8 cellular contexts compared by ENCODE assay signal in the genomic region with DNA sequence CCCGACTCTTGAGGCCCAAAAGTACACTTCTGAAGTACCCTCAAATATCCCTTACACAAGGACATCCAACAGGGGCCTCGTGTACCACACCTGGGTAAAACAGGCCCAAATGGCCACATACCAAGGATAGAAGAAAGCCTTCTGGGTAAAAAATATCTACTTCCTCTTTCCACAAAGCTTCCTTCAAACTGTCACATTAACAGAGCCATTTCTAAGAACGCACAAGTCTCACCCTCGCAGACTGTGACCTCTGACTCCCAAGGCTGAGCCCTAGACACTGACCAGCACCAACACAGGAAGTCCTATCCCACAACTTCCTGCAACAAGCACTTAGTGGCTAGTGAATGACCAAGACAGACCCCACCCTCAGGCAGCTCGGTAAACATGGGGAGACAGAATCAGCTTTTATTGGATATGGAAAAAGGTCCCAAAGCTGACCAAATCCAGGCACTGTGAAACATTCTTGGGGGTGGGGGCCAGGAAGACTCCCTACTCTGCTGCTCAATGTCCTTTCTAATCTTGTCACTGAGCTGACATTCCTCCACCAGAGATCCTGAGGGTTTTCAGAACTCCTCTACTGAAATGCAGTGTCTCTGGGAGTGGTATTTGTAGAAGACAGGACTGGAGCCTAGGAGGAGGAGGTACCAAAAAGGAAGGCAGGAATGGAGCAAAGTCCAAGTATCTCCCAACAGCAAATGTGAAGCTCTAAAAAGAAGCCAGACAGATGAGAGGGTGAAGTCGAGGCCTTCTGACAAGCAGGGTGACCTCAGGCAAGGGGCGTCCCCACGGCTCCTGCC. TPM values are rescaled to one million over a fixed set of nuclear protein-coding genes. Genes with fewer than 3 reads are reported as not detected.
DNase-seq lines count a peak whose midpoint lies in the region; ATAC-seq and TF ChIP-seq lines count a peak whose summit lies in the region.

No MANE protein-coding gene starts in this region.

- H3K27me3 ChIP-seq in A673 (replicated peaks; ENCODE audit: insufficient read depth, low read depth, low read length, poor library complexity) (no peaks in the 10 kb centered on the region), HUES64 (ENCODE audit: insufficient read depth, low read length) (no peaks in the 10 kb centered on the region), thymus (ENCODE audit: control insufficient read depth, insufficient read depth) (no peaks in the 10 kb centered on the region), WERI-Rb-1 (ENCODE audit: insufficient read depth, low read depth, severe bottlenecking) (no peaks in the 10 kb centered on the region)

- DNase-seq in A673 (ENCODE audit: low spot score) (no peak), left colon (peak; percentile 45 to 67), GM13977 (ENCODE audit: low spot score) (no peak), WERI-Rb-1 (no peak)

- POLR2A ChIA-PET in A673 (lab: Charles Lee; ENCODE audit: low non-redundant PET): interaction anchor here (0.5 kb wide), 2 partner anchors 15 to 1402 kb away, joined by 3 to 4 read pairs; no protein-coding TSS in a partner anchor

- no TSS peak for BruUV-seq in A673 (replicated peaks; lab: Mats Ljungman, UMichigan)

- H3K36me3 ChIP-seq in A673 (ENCODE audit: insufficient read depth, low read length, poor library complexity, severe bottlenecking): peaks cover 18% of the 10 kb centered on the region
- H3K36me3 ChIP-seq in HUES64 (ENCODE audit: insufficient read depth, low read length): peaks cover 43% of the 10 kb centered on the region
- H3K36me3 ChIP-seq in thymus (ENCODE audit: control insufficient read depth, insufficient read depth): peaks cover 23% of the 10 kb centered on the region
- peaks cover 40% of the 10 kb centered on the region for H3K36me3 ChIP-seq in WERI-Rb-1

- TF ChIP-seq CTCF in A673 (conservative IDR thresholded peaks at IDR 0.05; ENCODE audit: low read depth, low read length) (no peak), GM13977 (IDR thresholded peaks at IDR 0.05; ENCODE audit: extremely low read depth, insufficient read depth, missing control alignments) (no peak), WERI-Rb-1 (IDR thresholded peaks at IDR 0.05; ENCODE audit: low read depth, low read length) (no peak)

- intact Hi-C loops in A673 (cut with micrococcal nuclease; ENCODE audit: unreplicated experiment) (loop anchor here (5.0 kb wide), 1 partner anchor 604 kb away; a partner anchor contains a TSS), left colon (cut with DNase I, micrococcal nuclease) (no loop called here)

- in situ Hi-C loops in GM13977 (cut with MboI; ENCODE audit: low pct_unique_long_range_greater_than_20kb, low sequenced_read_pairs, unreplicated experiment): no loop called here

- CTCF ChIA-PET in A673 (lab: Charles Lee): interaction anchor here (0.5 kb wide), 1 partner anchor 34 kb away, joined by 4 read pairs; no protein-coding TSS in a partner anchor

- peak; percentile 80 for ATAC-seq in left colon
- ATAC-seq in HG03457 (IDR thresholded peaks at IDR 0.05; ENCODE audit: unreplicated experiment): no peak

- H3K27ac ChIP-seq in A673 (ENCODE audit: low read depth, low read length, poor library complexity, severe bottlenecking) (peak overlapping the region; percentile 98), HUES64 (ENCODE audit: low read depth, low read length) (peak overlapping the region; percentile 98), adipose tissue (ENCODE audit: low read depth, low read length) (peak overlapping the region; percentile 80), thymus (ENCODE audit: low read depth) (peak overlapping the region; percentile 73), WERI-Rb-1 (no peak overlapping the region)

- 85% methylated on average over 8 of the region's 8 CpGs for WGBS in HUES64
- WGBS in adipose tissue, 3 donors: 49 to 72% (median 52%) methylated on average over 8 of the region's 8 CpGs
- 80% methylated on average over 8 of the region's 8 CpGs for WGBS in thymus

- H3K4me1 ChIP-seq in A673 (ENCODE audit: insufficient read depth, low read length, poor library complexity, severe bottlenecking): peaks cover 40% of the 10 kb centered on the region
- peaks cover 81% of the 10 kb centered on the region for H3K4me1 ChIP-seq in HUES64 (ENCODE audit: insufficient read depth, low read length)
- peaks cover 8% of the 10 kb centered on the region for H3K4me1 ChIP-seq in thymus (ENCODE audit: control insufficient read depth, insufficient read depth, low read length)

- H3K9me3 ChIP-seq in A673 (ENCODE audit: low read depth, low read length, poor library complexity, severe bottlenecking): no peaks in the 10 kb centered on the region
- H3K9me3 ChIP-seq in HUES64 (ENCODE audit: insufficient read depth, low read depth, low read length): no peaks in the 10 kb centered on the region
- H3K9me3 ChIP-seq in thymus (ENCODE audit: control insufficient read depth): no peaks in the 10 kb centered on the region
- no peaks in the 10 kb centered on the region for H3K9me3 ChIP-seq in WERI-Rb-1 (ENCODE audit: severe bottlenecking)

- H3K4me3 ChIP-seq in A673 (ENCODE audit: low read depth, low read length, poor library complexity, severe bottlenecking): no peak overlapping the region
- no peak overlapping the region for H3K4me3 ChIP-seq in HUES64 (ENCODE audit: low read length)
- H3K4me3 ChIP-seq in thymus (ENCODE audit: low read length): no peak overlapping the region
- no peak overlapping the region for H3K4me3 ChIP-seq in WERI-Rb-1 (ENCODE audit: low read depth, low read length)

- peak overlapping the region; percentile 9; the same call in 1 of the 2 replicates for H3K9ac ChIP-seq in HUES64 (ENCODE audit: low read depth, low read length)

RNA-seq across cellular contexts. Expression of a gene that starts 15.9 kb away (rescaled TPM):
- total RNA-seq in A673 (2021) (54.5 and 55.2 TPM in 2 replicates), left colon (10 to 100 TPM; 62.8 to 86.8 TPM)
- polyA plus RNA-seq in HUES64 (2013, experiment 1 of 2): 44.7 TPM
- 36.3 TPM for polyA plus RNA-seq in HUES64 (2013, experiment 2 of 2)
- polyA plus RNA-seq in adipose tissue (10 to 100 TPM in 2 of 3 donors, 1 to 10 TPM in 1; 9.6 to 86.8 (median 67.1) TPM), thymus (17.5 TPM)

RNA-seq across cellular contexts. Expression of a gene that starts 16.2 kb away (rescaled TPM):
- total RNA-seq in A673 (2021): 29.2 and 31.7 TPM in 2 replicates
- polyA plus RNA-seq in HUES64 (2013, experiment 1 of 2): 14.0 TPM
- 16.2 TPM for polyA plus RNA-seq in HUES64 (2013, experiment 2 of 2)
- polyA plus RNA-seq in adipose tissue: 10 to 100 TPM in 2 of 3 donors, 1 to 10 TPM in 1; 8.0 to 15.1 (median 12.5) TPM
- total RNA-seq in left colon: 10 to 100 TPM; 47.7 to 50.7 TPM
- polyA plus RNA-seq in thymus: 13.5 TPM

Comparison
In these comparisons a context has a peak if more than half of its experiments do, and no peak if none do; other contexts are left out.
1. DNase-seq: peak in left colon (2 of 2); none in A673 (single experiment), GM13977 (single experiment) and WERI-Rb-1 (single experiment).